ENCODE assay signal across 9 cellular contexts in genomic region chr5:142716963-142717362, GRCh38. TPM values are rescaled to one million over a fixed set of nuclear protein-coding genes. Genes with fewer than 3 reads are reported as not detected.
DNase-seq lines count a peak whose midpoint lies in the region; ATAC-seq and TF ChIP-seq lines count a peak whose summit lies in the region.
"Had no signal": no experiment of that assay in that cellular context is flagged by ENCODE, and none has a peak within 500 bp of the region (broad histone marks: within the 10 kb centered on the region; RNA-seq: fewer than 3 reads in every experiment).

No MANE protein-coding gene starts in this region.

- H3K4me3 ChIP-seq in adipocyte (ENCODE audit: low read length), result no peak overlapping the region
- no peak overlapping the region for H3K4me3 ChIP-seq in prostate gland
- H3K4me3 ChIP-seq: BLaER1 had no signal

- intact Hi-C loops in left cardiac atrium (cut with DNase I), result loop anchor here in 1 of 2 donors (2.0 kb wide), 2 partner anchors 164 to 172 kb away; no protein-coding TSS in a partner anchor
- intact Hi-C loops in prostate gland (cut with DNase I), result loop anchor here (2.0 to 5.0 kb wide), 3 partner anchors 55 to 164 kb away; partner anchors contain the start of gene ARHGAP26

- no peak for TF ChIP-seq POLR2A in prostate gland (IDR thresholded peaks at IDR 0.05)

- H3K27me3 ChIP-seq in adipocyte (replicated peaks; ENCODE audit: control insufficient read depth, insufficient read depth, low read length), result no peaks in the 10 kb centered on the region
- no peaks in the 10 kb centered on the region for H3K27me3 ChIP-seq in prostate gland (replicated peaks; ENCODE audit: insufficient read depth)
- H3K27me3 ChIP-seq: BLaER1 had no signal

- WGBS in prostate gland, result 22% methylated on average over 6 of the region's 6 CpGs

- H3K27ac ChIP-seq in prostate gland, result no peak overlapping the region
- H3K27ac ChIP-seq: BLaER1 had no signal

- H3K4me1 ChIP-seq in adipocyte (ENCODE audit: control insufficient read depth, insufficient read depth, low read length) (peaks cover 15% of the 10 kb centered on the region), prostate gland (replicated peaks) (no peaks in the 10 kb centered on the region)

- H3K9ac ChIP-seq in adipocyte (ENCODE audit: low read length), result peak overlapping the region; percentile 14
- H3K9ac ChIP-seq: BLaER1 had no signal

- DNase-seq in NCI-H2107 treated with DMSO at 0.1 percent for 48 hours (lab: John Stamatoyannopoulos, UW; ENCODE audit: unreplicated experiment) (peak; percentile 36), NCI-H2107 (lab: John Stamatoyannopoulos, UW) (no peak), NOMO-1 (lab: John Stamatoyannopoulos, UW; ENCODE audit: unreplicated experiment in 2 of 2) (peak; percentile 17 to 52), adipocyte (ENCODE audit: low read depth) (peak; percentile 76), left cardiac atrium (peak; percentile 62), prostate gland (ENCODE audit: low spot score) (peak; percentile 49)

- ATAC-seq in HG02798 (IDR thresholded peaks at IDR 0.05; ENCODE audit: poor library complexity, unreplicated experiment), result peak; percentile 46
- peak; percentile 56 to 69 for ATAC-seq in left cardiac atrium
- ATAC-seq in HG02970 (IDR thresholded peaks at IDR 0.05; ENCODE audit: low FRiP score, unreplicated experiment), result no peak

- no peaks in the 10 kb centered on the region for H3K9me3 ChIP-seq in adipocyte (ENCODE audit: control insufficient read depth, low read length)
- no peaks in the 10 kb centered on the region for H3K9me3 ChIP-seq in prostate gland

- TF ChIP-seq CTCF in prostate gland (IDR thresholded peaks at IDR 0.05), result peak in 2 of 4 experiments; percentile 47 to 53

- H3K36me3 ChIP-seq in adipocyte (ENCODE audit: control insufficient read depth, insufficient read depth, low read length, severe bottlenecking), result no peaks in the 10 kb centered on the region
- no peaks in the 10 kb centered on the region for H3K36me3 ChIP-seq in prostate gland
- H3K36me3 ChIP-seq: BLaER1 had no signal

RNA-seq across cellular contexts. Expression of gene FGF1, which starts 31.1 kb away (rescaled TPM):
- 10 to 100 TPM; 33.9 to 39.9 TPM for total RNA-seq in left cardiac atrium
- total RNA-seq in prostate gland, result 1 to 10 TPM; 2.0 to 9.4 TPM

RNA-seq across cellular contexts. Expression of gene ARHGAP26, which starts 53.2 kb away (rescaled TPM):
- total RNA-seq in left cardiac atrium, result 10 to 100 TPM; 29.6 to 50.2 TPM
- total RNA-seq in prostate gland, result 10 to 100 TPM; 11.7 to 39.8 TPM
